ENCODE assay signal across 23 cellular contexts in genomic region chr17:44745301-44745700, GRCh38.
"Had no signal": no experiment of that assay in that cellular context is flagged by ENCODE, and none has a peak within 500 bp of the region (broad histone marks: within the 10 kb centered on the region; RNA-seq: fewer than 3 reads in every experiment).

No MANE protein-coding gene starts in this region.

- H3K9me3 ChIP-seq: gastroesophageal sphincter, left ventricle myocardium inferior, right lobe of liver, tibial nerve had no signal

- H2AFZ ChIP-seq: hepatocyte had no signal

- ATAC-seq: activated naive CD8-positive, alpha-beta T cell treated with anti-CD3 and anti-CD28 coated beads, Interleukin-2, amount 50 U/mL, for 24 hours; gastroesophageal sphincter; right lobe of liver had no signal

- H3K36me3 ChIP-seq: right lobe of liver had no signal

- H3K4me2 ChIP-seq: hepatocyte had no signal

- H3K4me1 ChIP-seq: gastroesophageal sphincter, right lobe of liver, tibial nerve had no signal

- H3K4me3 ChIP-seq: dorsolateral prefrontal cortex, gastroesophageal sphincter, hepatocyte, left ventricle myocardium inferior, lung, right lobe of liver, tibial nerve had no signal

- H3K79me2 ChIP-seq: hepatocyte had no signal

- DNase-seq: activated CD4-positive, alpha-beta memory T cell treated with anti-CD3 and anti-CD28 coated beads for 36 hours; activated CD4-positive, alpha-beta T cell treated with anti-CD3 and anti-CD28 coated beads, Interleukin-2, amount 10 ng/mL, durations not matched to agents 24 days and 14 days; activated CD4-positive, CD25-positive, alpha-beta regulatory T cell treated with anti-CD3 and anti-CD28 coated beads, Interleukin-2, amount 50 U/mL, for 72 hours; activated CD8-positive, alpha-beta memory T cell treated with anti-CD3 and anti-CD28 coated beads, Interleukin-2, amount 50 U/mL, for 4 hours; activated gamma-delta T cell treated with Interleukin-2 at 50 U/mL for 16 hours; activated naive CD8-positive, alpha-beta T cell treated with anti-CD3 and anti-CD28 coated beads, Interleukin-2, amount 50 U/mL, for 24 hours; activated T-cell treated with anti-CD3 and anti-CD28 coated beads, Interleukin-2, amount 50 U/mL, for 1 hour; amygdala; dorsolateral prefrontal cortex; effector memory CD4-positive, alpha-beta T cell; erythroblast; islet precursor cell; left ventricle myocardium inferior; right lobe of liver; stimulated activated CD4-positive, alpha-beta T cell treated with anti-CD3 and anti-CD28 coated beads, Interleukin-2, amount 100 ng/mL, for 48 hours; stimulated activated naive CD4-positive, alpha-beta T cell treated with Interleukin-2 at 50 U/mL for 16 hours; T-helper 9 cell had no signal

- H3K27me3 ChIP-seq: dorsolateral prefrontal cortex, gastroesophageal sphincter, hepatocyte, right lobe of liver, tibial nerve had no signal

- FAIRE-seq: bronchial epithelial cell, colon had no signal

- H3K27ac ChIP-seq: dorsolateral prefrontal cortex, gastroesophageal sphincter, hepatocyte, left ventricle myocardium inferior, right lobe of liver, tibial nerve had no signal
